In the genomic region with DNA sequence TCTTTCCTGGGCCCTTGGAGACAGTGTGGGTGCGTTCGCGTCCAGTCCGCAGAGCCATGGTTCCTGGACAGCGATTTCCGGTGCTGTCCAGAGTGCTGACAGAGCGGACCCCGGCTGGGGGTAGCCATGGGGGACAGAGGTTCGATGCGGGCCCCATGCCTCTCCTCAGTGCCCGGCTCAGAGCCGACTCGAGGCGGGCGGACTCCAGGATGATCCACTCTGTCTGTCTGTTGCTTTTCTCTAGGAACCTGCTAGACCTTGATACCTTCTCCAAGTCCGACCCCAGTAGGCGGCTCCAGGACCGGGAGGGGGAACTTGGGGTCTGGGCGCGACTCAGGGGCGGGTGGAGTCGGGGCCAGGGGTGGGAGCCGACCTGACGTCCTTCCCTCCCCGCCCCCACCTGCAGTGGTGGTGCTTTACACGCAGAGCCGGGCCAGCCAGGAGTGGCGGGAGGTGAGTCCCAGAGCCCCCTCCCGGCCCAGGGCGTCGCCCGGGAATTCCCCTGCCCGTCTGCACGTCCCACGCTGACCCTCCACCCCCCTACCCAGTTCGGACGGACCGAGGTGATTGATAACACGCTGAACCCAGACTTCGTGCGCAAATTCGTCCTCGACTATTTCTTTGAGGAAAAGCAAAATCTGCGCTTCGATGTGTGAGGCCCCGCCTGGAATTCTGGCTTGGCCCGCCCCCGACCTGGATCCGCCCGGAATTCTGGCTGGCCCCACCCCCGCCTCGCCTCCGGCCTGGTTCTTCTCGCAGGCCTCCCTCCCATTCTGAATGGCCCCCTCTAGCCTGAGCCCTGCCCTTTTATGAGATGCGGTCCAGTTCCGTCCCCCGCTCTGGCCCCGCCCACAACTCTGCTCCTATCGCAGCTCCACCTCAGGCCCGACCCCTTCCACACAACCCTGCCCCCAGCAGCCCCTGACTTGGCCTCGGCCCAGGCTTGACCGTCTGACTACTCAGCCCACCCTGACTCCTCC, we compare ENCODE assay signal across 8 cellular contexts. TPM values are rescaled to one million over a fixed set of nuclear protein-coding genes. Genes with fewer than 3 reads are reported as not detected.
A peak's percentile ranks its signal among the peaks of the same experiment; 100 is the strongest.
DNase-seq lines count a peak whose midpoint lies in the region; ATAC-seq, FAIRE-seq and TF ChIP-seq lines count a peak whose summit lies in the region.

No MANE protein-coding gene starts in this region.

- H3K27me3 ChIP-seq in K562 (ENCODE audit: control insufficient read depth in 2 of 2, insufficient read depth in 2 of 2, low read length in 2 of 2) (0 out of 5 replicates have a peak, but pooled peaks cover 0 to 5% of the 10 kb centered on the region in 2 experiments), iPS-20b (ENCODE audit: insufficient read depth, low read length) (peaks cover 35% of the 10 kb centered on the region), spleen (replicated peaks in 1 of 7) (peaks cover 0 to 39% (median 19%) of the 10 kb centered on the region in 7 donors)

- H3K27ac ChIP-seq in K562 (ENCODE audit: extremely low read depth, low read depth, low read length) (no peak overlapping the region), iPS-20b (ENCODE audit: low read length) (no peak overlapping the region), spleen (no peak overlapping the region)

- TF ChIP-seq RAD21 in K562 (CRISPR knock-in tag; conservative IDR thresholded peaks at IDR 0.05 in 1 of 2, IDR thresholded peaks at IDR 0.05 in 1 of 2), result no peak

- H3K9me1 ChIP-seq in K562 (ENCODE audit: control insufficient read depth, insufficient read depth, low read length), result no peaks in the 10 kb centered on the region

- H3K79me2 ChIP-seq in K562 (ENCODE audit: control insufficient read depth, insufficient read depth, low read length), result no peaks in the 10 kb centered on the region

- H3K4me2 ChIP-seq in K562 (ENCODE audit: insufficient read depth, low read length), result peak overlapping the region; percentile 57

- H3K4me3 ChIP-seq in K562 (peak overlapping the region; percentile 28), iPS-20b (ENCODE audit: low read length) (peak overlapping the region; percentile 70), spleen (peak overlapping the region; percentile 4 to 59 (median 26))

- DNase-seq in D341Med (ENCODE audit: low spot score), result peak; percentile 68
- peak; percentile 26 for DNase-seq in KBM-7
- DNase-seq in K562 (ENCODE audit: extremely low read depth in 1 of 4, low spot score in 3 of 4), result peak; percentile 70 to 90 (median 84)
- DNase-seq in spleen, result peak; percentile 71
- DNase-seq in stimulated activated naive CD4-positive, alpha-beta T cell treated with Interleukin-2 at 50 U/mL for 16 hours (lab: John Stamatoyannopoulos, UW), result no peak
- no peak for DNase-seq in cortex of kidney (lab: John Stamatoyannopoulos, UW)

- no peak for TF ChIP-seq CTCF in K562 (IDR thresholded peaks at IDR 0.05 in 2 of 3, conservative IDR thresholded peaks at IDR 0.05 in 1 of 3; ENCODE audit: insufficient read depth in 2 of 3, low read depth in 1 of 3, low read length in 3 of 3)
- no peak for TF ChIP-seq CTCF in spleen (IDR thresholded peaks at IDR 0.05 in 8 of 11, conservative IDR thresholded peaks at IDR 0.05 in 3 of 11)

- H3K9ac ChIP-seq in K562 (ENCODE audit: insufficient read depth in 1 of 2, low read depth in 2 of 2, low read length in 2 of 2) (peak overlapping the region in 1 of 2 experiments; percentile 75; a peak in 2 of 4 replicates), iPS-20b (ENCODE audit: low read depth, low read length) (no peak overlapping the region)

- POLR2A ChIA-PET in K562 (lab: Yijun Ruan, JAX), result interaction anchor here (0.5 to 1.9 kb wide), 3 partner anchors 10 to 490 kb away, joined by 4 to 6 read pairs (median 4); no protein-coding TSS in a partner anchor

- WGBS in K562 (ENCODE audit: insufficient coverage, low coverage, missing lambda C conversion rate), result 4% methylated on average over 50 of the region's 62 CpGs
- 2 to 8% (median 4%) methylated on average over 32 to 62 of the region's 62 CpGs for WGBS in spleen, 5 donors

- no TSS peak for BruUV-seq in K562 (replicated peaks; lab: Mats Ljungman, UMichigan)

- no peak for TF ChIP-seq EP300 in K562 (IDR thresholded peaks at IDR 0.05; ENCODE audit: low read length)

- TF ChIP-seq POLR2A in K562 (conservative IDR thresholded peaks at IDR 0.05) (no peak), spleen (IDR thresholded peaks at IDR 0.05) (no peak)

- intact Hi-C loops in K562 (cut with micrococcal nuclease) (no loop called here), spleen (cut with DNase I; ENCODE audit: low total_unique reads) (no loop called here)

- ATAC-seq in K562 (peak; percentile 87), GM18498 (IDR thresholded peaks at IDR 0.05; ENCODE audit: unreplicated experiment) (no peak)

- peaks cover 8% of the 10 kb centered on the region; the same call in 1 of the 3 replicates for H3K36me3 ChIP-seq in K562 (ENCODE audit: control insufficient read depth, insufficient read depth, low read length)
- peaks cover 11% of the 10 kb centered on the region; the same call in 1 of the 2 replicates for H3K36me3 ChIP-seq in iPS-20b (ENCODE audit: insufficient read depth, low read depth, low read length)
- peaks cover 0 to 36% (median 32%) of the 10 kb centered on the region in 6 donors for H3K36me3 ChIP-seq in spleen

- H4K20me1 ChIP-seq in K562 (replicated peaks; ENCODE audit: control insufficient read depth, insufficient read depth, low read length), result no peaks in the 10 kb centered on the region

- FAIRE-seq in K562 (lab: Jason Lieb, UNC), result peak; percentile 23

- peak overlapping the region; percentile 47; the same call in 1 of the 2 replicates for H2AFZ ChIP-seq in K562 (ENCODE audit: low read depth, low read length)

- in situ Hi-C loops in KBM-7 (cut with MboI; ENCODE audit: low pct_unique_long_range_greater_than_20kb, low sequenced_read_pairs) (no loop called here), K562 (cut with MboI) (no loop called here)

- no peaks in the 10 kb centered on the region for H3K9me3 ChIP-seq in K562 (replicated peaks; ENCODE audit: control insufficient read depth, insufficient read depth, low read depth, low read length)
- no peaks in the 10 kb centered on the region for H3K9me3 ChIP-seq in iPS-20b (ENCODE audit: insufficient read depth, low read depth, low read length)
- no peaks in the 10 kb centered on the region for H3K9me3 ChIP-seq in spleen

- CTCF ChIA-PET in K562 (lab: Yijun Ruan, JAX; ENCODE audit: low intra/inter-chr PET ratio), result no interaction called here

- H3K4me1 ChIP-seq in K562 (replicated peaks in 1 of 2; ENCODE audit: control insufficient read depth in 2 of 2, insufficient read depth in 2 of 2, low read length in 2 of 2) (peaks cover 8 to 18% of the 10 kb centered on the region in 2 experiments; a peak in 4 of 5 replicates), iPS-20b (ENCODE audit: insufficient read depth, low read length) (no peaks in the 10 kb centered on the region), spleen (peaks cover 10 to 22% (median 18%) of the 10 kb centered on the region in 6 donors)

RNA-seq across cellular contexts. Expression of a gene that starts 1.0 kb away (rescaled TPM):
- not detected in 2 replicates for total RNA-seq in K562 (2011; cell fraction: chromatin; rRNA removed; ENCODE audit: low replicate concordance)
- total RNA-seq in K562 (2011; cell fraction: nucleolus; rRNA removed), result not detected in 2 replicates
- total RNA-seq in K562 (2011; cell fraction: nucleoplasm; rRNA removed), result 0.46 TPM in 1 of 2 replicates, not detected in the other
- total RNA-seq in K562 (2014; rRNA removed) (0.49 TPM in 1 of 2 replicates, not detected in the other), K562 (2014; rRNA removed; fragmentation: Illumina TruSeq; extraction: Trizol) (0.22 TPM in 1 of 2 replicates, not detected in the other), K562 (2015; rRNA removed; fragmentation: Illumina TruSeq; extraction: Trizol) (0.33 TPM in 1 of 2 replicates, not detected in the other), K562 (2021) (not detected in 2 replicates), spleen (under 1 TPM in 1 of 7 donors, not detected in 6; 0.63 TPM)
- polyA plus RNA-seq in K562 (2011; rRNA removed) (0.19 and 0.33 TPM in 2 replicates), K562 (2014; fragmentation: Illumina TruSeq; extraction: Trizol) (0.51 TPM in 1 of 2 replicates, not detected in the other), K562 (2014; fragmentation: Nextera tagmentation; extraction: Ambion mirVana) (under 1 TPM; 0.25 to 0.56 TPM), K562 (2014; rRNA removed) (0.24 and 0.34 TPM in 2 replicates), spleen (under 1 TPM; 0.15 to 0.22 (median 0.17) TPM)
- 0.03 and 0.34 TPM in 2 replicates for polyA plus RNA-seq in K562 (2011; cell fraction: cytosol; rRNA removed)
- polyA plus RNA-seq in K562 (2011; cell fraction: nucleus; rRNA removed), result 0.33 and 0.48 TPM in 2 replicates
- 0.36 and 0.91 TPM in 2 replicates for polyA plus RNA-seq in K562 (2012)
- not detected in 2 replicates for polyA minus RNA-seq in K562 (2011; rRNA and poly(A)+ RNA removed)
- polyA minus RNA-seq in K562 (2011; cell fraction: cytosol; rRNA and poly(A)+ RNA removed), result not detected in 2 replicates
- polyA minus RNA-seq in K562 (2011; cell fraction: nucleus; rRNA and poly(A)+ RNA removed), result not detected in 2 replicates

RNA-seq across cellular contexts. Expression of a gene that starts 26.9 kb away (rescaled TPM):
- total RNA-seq in K562 (2011; cell fraction: chromatin; rRNA removed; ENCODE audit: low replicate concordance), result 33.6 and 67.8 TPM in 2 replicates
- 33.7 and 49.2 TPM in 2 replicates for total RNA-seq in K562 (2011; cell fraction: nucleolus; rRNA removed)
- total RNA-seq in K562 (2011; cell fraction: nucleoplasm; rRNA removed), result 26.6 and 32.0 TPM in 2 replicates
- total RNA-seq in K562 (2014; rRNA removed) (29.9 and 38.9 TPM in 2 replicates), K562 (2014; rRNA removed; fragmentation: Illumina TruSeq; extraction: Trizol) (12.6 and 13.5 TPM in 2 replicates), K562 (2015; rRNA removed; fragmentation: Illumina TruSeq; extraction: Trizol) (23.5 and 25.5 TPM in 2 replicates), K562 (2021) (40.2 and 40.6 TPM in 2 replicates), spleen (10 to 100 TPM; 24.9 to 31.9 (median 27.0) TPM)
- polyA plus RNA-seq in K562 (2011; rRNA removed) (12.7 and 16.6 TPM in 2 replicates), K562 (2014; fragmentation: Illumina TruSeq; extraction: Trizol) (26.7 and 30.5 TPM in 2 replicates), K562 (2014; fragmentation: Nextera tagmentation; extraction: Ambion mirVana) (1 to 10 TPM; 1.1 to 1.4 TPM), K562 (2014; rRNA removed) (26.0 and 32.8 TPM in 2 replicates), spleen (1 to 10 TPM; 5.5 to 9.3 (median 6.4) TPM)
- 12.3 and 19.3 TPM in 2 replicates for polyA plus RNA-seq in K562 (2011; cell fraction: cytosol; rRNA removed)
- polyA plus RNA-seq in K562 (2011; cell fraction: nucleus; rRNA removed), result 46.8 and 95.4 TPM in 2 replicates
- 23.7 and 24.3 TPM in 2 replicates for polyA plus RNA-seq in K562 (2012)
- polyA minus RNA-seq in K562 (2011; rRNA and poly(A)+ RNA removed), result 14.6 and 16.9 TPM in 2 replicates
- 15.2 and 22.2 TPM in 2 replicates for polyA minus RNA-seq in K562 (2011; cell fraction: cytosol; rRNA and poly(A)+ RNA removed)
- polyA minus RNA-seq in K562 (2011; cell fraction: nucleus; rRNA and poly(A)+ RNA removed), result 24.9 and 29.5 TPM in 2 replicates

RNA-seq across cellular contexts. Expression of a gene that starts 45.1 kb away (rescaled TPM):
- total RNA-seq in K562 (2011; cell fraction: chromatin; rRNA removed; ENCODE audit: low replicate concordance), result 74.9 and 150 TPM in 2 replicates
- total RNA-seq in K562 (2011; cell fraction: nucleolus; rRNA removed), result 93.6 and 122 TPM in 2 replicates
- total RNA-seq in K562 (2011; cell fraction: nucleoplasm; rRNA removed), result 99.4 and 140 TPM in 2 replicates
- total RNA-seq in K562 (2014; rRNA removed), result 27.6 and 39.3 TPM in 2 replicates
- total RNA-seq in K562 (2014; rRNA removed; fragmentation: Illumina TruSeq; extraction: Trizol), result 14.6 and 18.2 TPM in 2 replicates
- total RNA-seq in K562 (2015; rRNA removed; fragmentation: Illumina TruSeq; extraction: Trizol), result 26.4 and 27.5 TPM in 2 replicates
- total RNA-seq in K562 (2021), result 23.6 and 25.7 TPM in 2 replicates
- polyA plus RNA-seq in K562 (2011; rRNA removed), result 26.6 and 31.0 TPM in 2 replicates
- 27.6 and 51.7 TPM in 2 replicates for polyA plus RNA-seq in K562 (2011; cell fraction: cytosol; rRNA removed)
- 41.4 and 56.0 TPM in 2 replicates for polyA plus RNA-seq in K562 (2011; cell fraction: nucleus; rRNA removed)
- 23.4 and 31.1 TPM in 2 replicates for polyA plus RNA-seq in K562 (2012)
- 32.3 and 33.0 TPM in 2 replicates for polyA plus RNA-seq in K562 (2014; fragmentation: Illumina TruSeq; extraction: Trizol)
- polyA plus RNA-seq in K562 (2014; fragmentation: Nextera tagmentation; extraction: Ambion mirVana), result 10 to 100 TPM in 1 of 2 experiments, 1 to 10 TPM in 1; 6.6 to 12.0 TPM
- polyA plus RNA-seq in K562 (2014; rRNA removed), result 24.4 and 26.5 TPM in 2 replicates
- polyA minus RNA-seq in K562 (2011; rRNA and poly(A)+ RNA removed), result 38.9 and 47.9 TPM in 2 replicates
- 16.7 and 29.9 TPM in 2 replicates for polyA minus RNA-seq in K562 (2011; cell fraction: cytosol; rRNA and poly(A)+ RNA removed)
- 52.4 and 57.1 TPM in 2 replicates for polyA minus RNA-seq in K562 (2011; cell fraction: nucleus; rRNA and poly(A)+ RNA removed)
- total RNA-seq in spleen, result 10 to 100 TPM; 22.0 to 34.5 (median 28.1) TPM
- polyA plus RNA-seq in spleen, result 10 to 100 TPM in 2 of 3 donors, 1 to 10 TPM in 1; 9.3 to 16.7 (median 15.9) TPM

RNA-seq across cellular contexts. Expression of a gene that starts 55.3 kb away (rescaled TPM):
- total RNA-seq in K562 (2011; cell fraction: chromatin; rRNA removed; ENCODE audit: low replicate concordance), result 172 and 205 TPM in 2 replicates
- 108 and 109 TPM in 2 replicates for total RNA-seq in K562 (2011; cell fraction: nucleolus; rRNA removed)
- 116 and 119 TPM in 2 replicates for total RNA-seq in K562 (2011; cell fraction: nucleoplasm; rRNA removed)
- total RNA-seq in K562 (2014; rRNA removed) (32.4 and 35.3 TPM in 2 replicates), K562 (2014; rRNA removed; fragmentation: Illumina TruSeq; extraction: Trizol) (28.5 and 30.4 TPM in 2 replicates), K562 (2015; rRNA removed; fragmentation: Illumina TruSeq; extraction: Trizol) (32.0 and 33.3 TPM in 2 replicates), K562 (2021) (40.6 and 44.9 TPM in 2 replicates), spleen (10 to 100 TPM; 55.2 to 84.6 (median 67.2) TPM)
- polyA plus RNA-seq in K562 (2011; rRNA removed) (47.8 and 50.6 TPM in 2 replicates), K562 (2014; fragmentation: Illumina TruSeq; extraction: Trizol) (40.3 and 44.4 TPM in 2 replicates), K562 (2014; fragmentation: Nextera tagmentation; extraction: Ambion mirVana) (1 to 10 TPM; 8.2 to 9.9 TPM), K562 (2014; rRNA removed) (37.6 and 37.8 TPM in 2 replicates), spleen (10 to 100 TPM; 43.5 to 47.8 (median 45.1) TPM)
- polyA plus RNA-seq in K562 (2011; cell fraction: cytosol; rRNA removed), result 48.0 and 51.9 TPM in 2 replicates
- 85.4 and 122 TPM in 2 replicates for polyA plus RNA-seq in K562 (2011; cell fraction: nucleus; rRNA removed)
- 45.5 and 57.8 TPM in 2 replicates for polyA plus RNA-seq in K562 (2012)
- 51.9 and 65.7 TPM in 2 replicates for polyA minus RNA-seq in K562 (2011; rRNA and poly(A)+ RNA removed)
- 27.6 and 28.7 TPM in 2 replicates for polyA minus RNA-seq in K562 (2011; cell fraction: cytosol; rRNA and poly(A)+ RNA removed)
- 28.7 and 48.8 TPM in 2 replicates for polyA minus RNA-seq in K562 (2011; cell fraction: nucleus; rRNA and poly(A)+ RNA removed)

Comparison
In these comparisons a context has a peak if more than half of its experiments do, and no peak if none do; other contexts are left out.
1. DNase-seq: peak in D341Med (single experiment), KBM-7 (single experiment), K562 (4 of 4) and spleen (single experiment); none in stimulated activated naive CD4-positive, alpha-beta T cell treated with Interleukin-2 at 50 U/mL for 16 hours (single experiment) and cortex of kidney (single experiment).
2. Peak in every context shown above with its lines, with median percentiles within 50 percentile points of each other: H3K4me3 ChIP-seq.